ENCODE assay signal across 24 cellular contexts in genomic region chr2:164810843-164811242, GRCh38. TPM values are rescaled to one million over a fixed set of nuclear protein-coding genes. Genes with fewer than 3 reads are reported as not detected.
DNase-seq lines count a peak whose midpoint lies in the region; TF ChIP-seq lines count a peak whose summit lies in the region.
"Had no signal": no experiment of that assay in that cellular context is flagged by ENCODE, and none has a peak within 500 bp of the region (broad histone marks: within the 10 kb centered on the region; RNA-seq: fewer than 3 reads in every experiment).

No MANE protein-coding gene starts in this region.

- no peak overlapping the region for H3K27ac ChIP-seq in mesenchymal stem cell (ENCODE audit: low read length, poor library complexity, severe bottlenecking)
- H3K27ac ChIP-seq: C4-2B, uterus had no signal

- no peak overlapping the region for H3K14ac ChIP-seq in mesenchymal stem cell (ENCODE audit: low read length in 2 of 2)

- H2BK120ac ChIP-seq in mesenchymal stem cell (ENCODE audit: low read depth, low read length), result no peak overlapping the region

- H3K4me3 ChIP-seq in fibroblast of pulmonary artery (replicated peaks; ENCODE audit: low read depth, low read length) (no peak overlapping the region), mesenchymal stem cell (ENCODE audit: insufficient read depth in 1 of 2, low read depth in 1 of 2, low read length in 2 of 2) (no peak overlapping the region)
- H3K4me3 ChIP-seq: heart left ventricle, mucosa of descending colon, uterus had no signal

- no peak overlapping the region for H4K91ac ChIP-seq in mesenchymal stem cell (ENCODE audit: low read length)

- H3K4me1 ChIP-seq in mesenchymal stem cell (ENCODE audit: control insufficient read depth, insufficient read depth, low read depth, low read length), result peaks cover 4% of the 10 kb centered on the region
- H3K4me1 ChIP-seq: uterus had no signal

- no peak overlapping the region for H3K4me2 ChIP-seq in mesenchymal stem cell (ENCODE audit: low read length, poor library complexity, severe bottlenecking)

- no peak overlapping the region for H4K8ac ChIP-seq in mesenchymal stem cell (ENCODE audit: low read length)

- peaks cover 6% of the 10 kb centered on the region for H3K79me1 ChIP-seq in mesenchymal stem cell (replicated peaks; ENCODE audit: low read length, poor library complexity, severe bottlenecking)

- H3K27me3 ChIP-seq in mesenchymal stem cell (ENCODE audit: control insufficient read depth in 1 of 2, insufficient read depth in 1 of 2, low read length in 2 of 2), result no peaks in the 10 kb centered on the region
- H3K27me3 ChIP-seq: heart left ventricle, uterus had no signal

- H2AFZ ChIP-seq in mesenchymal stem cell (ENCODE audit: low read depth, low read length), result no peak overlapping the region

- no peak overlapping the region for H2BK12ac ChIP-seq in mesenchymal stem cell (ENCODE audit: low read length in 2 of 2)

- H2BK15ac ChIP-seq in mesenchymal stem cell (ENCODE audit: low read depth, poor library complexity, severe bottlenecking), result no peak overlapping the region

- H3K9me3 ChIP-seq in mesenchymal stem cell (ENCODE audit: control insufficient read depth, low read length), result no peaks in the 10 kb centered on the region
- H3K9me3 ChIP-seq: heart left ventricle, mucosa of descending colon, uterus had no signal

- DNase-seq in EH (ENCODE audit: low read depth), result peak; percentile 49
- DNase-seq in amniotic epithelial cell (ENCODE audit: low read depth), result peak; percentile 84
- DNase-seq in fibroblast of pulmonary artery (ENCODE audit: low read depth), result peak; percentile 52
- DNase-seq in mesenchymal stem cell, result peak; percentile 69
- DNase-seq in activated effector memory CD4-positive, alpha-beta T cell treated with anti-CD3 and anti-CD28 coated beads, Interleukin-2, amount 50 U/mL, for 16 hours, result no peak
- DNase-seq in activated CD4-positive, CD25-positive, alpha-beta regulatory T cell treated with anti-CD3 and anti-CD28 coated beads, Interleukin-2, amount 50 U/mL, for 72 hours, result no peak
- DNase-seq in OCI-M2 (lab: John Stamatoyannopoulos, UW; ENCODE audit: unreplicated experiment), result no peak
- no peak for DNase-seq in activated T-cell treated with anti-CD3 and anti-CD28 coated beads for 4 hours
- DNase-seq: ACHN; activated CD8-positive, alpha-beta memory T cell treated with anti-CD3 and anti-CD28 coated beads for 24 hours; activated naive CD4-positive, alpha-beta T cell treated with anti-CD3 and anti-CD28 coated beads, Interleukin-2, amount 50 U/mL, for 16 hours; activated T-cell treated with anti-CD3 and anti-CD28 coated beads, Interleukin-2, amount 50 U/mL, for 48 hours; aorta; heart left ventricle; left cardiac atrium; mucosa of descending colon; NCI-H1048; NCI-H1930; NCI-H2227 treated with DMSO at 0.1 percent for 48 hours; NCI-H82; PC-3; SHP77; uterus had no signal

- no peak overlapping the region for H3K4ac ChIP-seq in mesenchymal stem cell (ENCODE audit: low read depth in 1 of 2, low read length in 2 of 2)

- TF ChIP-seq CTCF in fibroblast of pulmonary artery (IDR thresholded peaks at IDR 0.05; ENCODE audit: low read length, missing control alignments), result no peak

- no peak overlapping the region for H3K9ac ChIP-seq in mesenchymal stem cell (ENCODE audit: low read length)

- H2BK5ac ChIP-seq in mesenchymal stem cell (ENCODE audit: low read depth, low read length, poor library complexity, severe bottlenecking), result no peak overlapping the region

- no peak overlapping the region for H2AK5ac ChIP-seq in mesenchymal stem cell (ENCODE audit: low read length, severe bottlenecking)

- H3K18ac ChIP-seq in mesenchymal stem cell (ENCODE audit: low read depth in 1 of 2, low read length in 2 of 2), result no peak overlapping the region

- H3K36me3 ChIP-seq in mesenchymal stem cell (ENCODE audit: control insufficient read depth in 1 of 2, insufficient read depth in 2 of 2, low read depth in 1 of 2, low read length in 2 of 2), result no peaks in the 10 kb centered on the region
- H3K36me3 ChIP-seq: heart left ventricle, uterus had no signal

- no peak overlapping the region for H3K23ac ChIP-seq in mesenchymal stem cell (ENCODE audit: low read length in 2 of 2)

RNA-seq across cellular contexts. Expression of gene COBLL1, which starts 30.8 kb away (rescaled TPM):
- 4.2 TPM for polyA plus RNA-seq in mesenchymal stem cell (2013, experiment 1 of 2)
- 3.8 TPM for polyA plus RNA-seq in mesenchymal stem cell (2013, experiment 2 of 2)

Comparison
In these comparisons a context has a peak if more than half of its experiments do, and no peak if none do; other contexts are left out.
1. DNase-seq: peak in EH (single experiment), amniotic epithelial cell (single experiment), fibroblast of pulmonary artery (single experiment) and mesenchymal stem cell (single experiment); none in activated effector memory CD4-positive, alpha-beta T cell treated with anti-CD3 and anti-CD28 coated beads, Interleukin-2, amount 50 U/mL, for 16 hours (single experiment), activated CD4-positive, CD25-positive, alpha-beta regulatory T cell treated with anti-CD3 and anti-CD28 coated beads, Interleukin-2, amount 50 U/mL, for 72 hours (single experiment), OCI-M2 (single experiment) and activated T-cell treated with anti-CD3 and anti-CD28 coated beads for 4 hours (single experiment).